Comparison of ENCODE assay signal across 18 cellular contexts in the genomic region with DNA sequence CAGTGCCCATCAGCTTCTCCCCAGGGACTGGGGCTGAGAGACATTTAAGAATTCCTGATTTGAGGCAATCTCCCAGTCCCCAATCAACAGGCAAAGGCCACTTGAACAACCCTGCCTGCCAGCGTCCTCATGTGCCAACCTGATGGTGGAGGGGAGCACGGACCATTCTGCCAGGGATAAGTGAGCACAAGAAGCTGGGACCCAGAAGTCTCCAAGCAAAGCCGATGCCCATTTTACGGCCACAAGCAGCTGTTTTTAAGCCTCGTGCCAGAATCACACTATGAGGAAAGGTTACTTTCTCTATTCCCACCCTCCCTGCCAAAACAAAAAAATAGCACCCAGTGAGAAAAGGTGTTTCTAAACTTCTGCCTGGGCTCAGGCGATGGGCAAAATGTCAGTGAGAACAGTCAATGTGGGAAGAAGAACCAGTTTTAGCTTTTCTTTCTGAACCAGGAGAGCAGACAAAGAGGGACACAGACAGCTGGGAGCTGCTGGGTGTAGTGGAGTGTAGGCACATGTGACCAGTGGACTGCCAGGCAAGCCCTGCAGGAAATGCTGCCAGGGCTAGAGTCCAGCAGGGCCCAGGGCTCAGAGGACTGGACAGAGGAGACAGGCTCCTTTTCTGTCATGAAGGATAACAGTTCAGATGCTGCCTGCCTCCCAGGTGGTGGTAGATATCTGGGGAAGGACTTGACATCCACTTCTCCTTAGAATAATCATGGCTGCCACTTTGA. TPM values are rescaled to one million over a fixed set of nuclear protein-coding genes. Genes with fewer than 3 reads are reported as not detected.
"Had no signal": no experiment of that assay in that cellular context is flagged by ENCODE, and none has a peak within 500 bp of the region (broad histone marks: within the 10 kb centered on the region; RNA-seq: fewer than 3 reads in every experiment).

No MANE protein-coding gene starts in this region.

- H3K4me1 ChIP-seq: esophagus muscularis mucosa, heart left ventricle, left lung, neural progenitor cell, parathyroid adenoma had no signal

- H2AFZ ChIP-seq: neural progenitor cell, parathyroid adenoma had no signal

- H3K27me3 ChIP-seq: brain microvascular endothelial cell had no signal

- H3K4me3 ChIP-seq: dorsolateral prefrontal cortex, esophagus muscularis mucosa, heart left ventricle, left lung, neural progenitor cell had no signal

- H3K36me3 ChIP-seq: brain microvascular endothelial cell, esophagus muscularis mucosa, heart left ventricle, left lung, neural progenitor cell had no signal

- H3K4me2 ChIP-seq: neural progenitor cell had no signal

- DNase-seq: activated CD4-positive, alpha-beta memory T cell treated with anti-CD3 and anti-CD28 coated beads for 36 hours; activated effector memory CD4-positive, alpha-beta T cell treated with anti-CD3 and anti-CD28 coated beads, Interleukin-2, amount 50 U/mL, for 16 hours; activated T-cell treated with anti-CD3 and anti-CD28 coated beads, Interleukin-2, amount 50 U/mL, for 4 hours; brain microvascular endothelial cell; heart left ventricle; left lung; mesendoderm; right cardiac atrium; stimulated activated CD4-positive, alpha-beta T cell treated with anti-CD3 and anti-CD28 coated beads, Interleukin-2, amount 100 ng/mL, for 24 hours; stimulated activated naive CD4-positive, alpha-beta T cell; T-cell; trophoblast cell had no signal

- H3K9me3 ChIP-seq: esophagus muscularis mucosa, heart left ventricle, left lung had no signal

- H3K27ac ChIP-seq: brain microvascular endothelial cell, esophagus muscularis mucosa, heart left ventricle, left lung, neural progenitor cell, parathyroid adenoma, VCaP had no signal

- H3K79me2 ChIP-seq: parathyroid adenoma had no signal

- ATAC-seq: activated T-cell treated with anti-CD3 and anti-CD28 coated beads, Interleukin-2, amount 50 U/mL, for 4 hours; left lung; right cardiac atrium; T-cell had no signal

RNA-seq across cellular contexts. Expression of a gene that starts 57.7 kb away (rescaled TPM):
- total RNA-seq: fibroblast of villous mesenchyme, T-cell had no signal
